ENCODE assay signal across 12 cellular contexts in genomic region chr16:47058295-47059086, GRCh38.
DNase-seq lines count a peak whose midpoint lies in the region; ATAC-seq and TF ChIP-seq lines count a peak whose summit lies in the region.
"Had no signal": no experiment of that assay in that cellular context is flagged by ENCODE, and none has a peak within 500 bp of the region (broad histone marks: within the 10 kb centered on the region; RNA-seq: fewer than 3 reads in every experiment).

No MANE protein-coding gene starts in this region.

- H3K27ac ChIP-seq in mammary epithelial cell (ENCODE audit: insufficient read depth, low read depth, low read length) = no peak overlapping the region

- H3K9me3 Mint-ChIP-seq in effector memory CD8-positive, alpha-beta T cell = no peaks in the 10 kb centered on the region

- H4K20me1 ChIP-seq in mammary epithelial cell (ENCODE audit: insufficient read depth, low read length) = no peaks in the 10 kb centered on the region

- no peak for ATAC-seq in effector memory CD8-positive, alpha-beta T cell (replicated peaks)
- no peak for ATAC-seq in GM19463 (IDR thresholded peaks at IDR 0.05; ENCODE audit: unreplicated experiment)
- ATAC-seq: activated CD8-positive, alpha-beta T cell treated with anti-CD3 and anti-CD28 coated beads for 36 hours; GM23338 had no signal

- H3K4me1 ChIP-seq in mammary epithelial cell (ENCODE audit: insufficient read depth, low read length) = peaks cover 5% of the 10 kb centered on the region

- intact Hi-C loops in mammary epithelial cell (cut with micrococcal nuclease) = no loop called here

- CTCF ChIA-PET in mammary epithelial cell (lab: Charles Lee; ENCODE audit: low non-redundant PET) = no interaction called here

- H3K36me3 ChIP-seq in mammary epithelial cell (ENCODE audit: insufficient read depth, low read length) = no peaks in the 10 kb centered on the region

- 96% methylated on average over 12 of the region's 14 CpGs for WGBS in mammary epithelial cell (ENCODE audit: low coverage, missing lambda C conversion rate)

- DNase-seq in COLO668 (lab: John Stamatoyannopoulos, UW; ENCODE audit: unreplicated experiment) (peak; percentile 32), EL (peak; percentile 20), mammary epithelial cell (no peak), lung microvascular endothelial cell (ENCODE audit: low read depth in 2 of 2) (peak; percentile 12 to 85)
- no peak for DNase-seq in effector memory CD8-positive, alpha-beta T cell
- DNase-seq in stimulated activated CD4-positive, alpha-beta T cell treated with anti-CD3 and anti-CD28 coated beads, Interleukin-1b, Interleukin-23, amount 100 ng/mL, for 48 hours = no peak
- DNase-seq: activated CD8-positive, alpha-beta T cell treated with anti-CD3 and anti-CD28 coated beads for 36 hours; GF-D8; NCI-H526 treated with DMSO at 0.1 percent for 48 hours; stimulated activated CD4-positive, alpha-beta T cell treated with anti-CD3 and anti-CD28 coated beads, Interleukin-4, amount 100 ng/mL, for 24 hours had no signal

- H3K27me3 Mint-ChIP-seq in effector memory CD8-positive, alpha-beta T cell = no peaks in the 10 kb centered on the region

- TF ChIP-seq CTCF in mammary epithelial cell (conservative IDR thresholded peaks at IDR 0.05 in 1 of 2, IDR thresholded peaks at IDR 0.05 in 1 of 2; ENCODE audit: extremely low read depth in 1 of 2, insufficient read depth in 1 of 2, low read depth in 1 of 2, low read length in 2 of 2) = no peak

- H2AFZ ChIP-seq in mammary epithelial cell (ENCODE audit: low read depth, low read length) = peak overlapping the region; percentile 34
- H2AFZ ChIP-seq: GM23338 had no signal

- H3K79me2 ChIP-seq in mammary epithelial cell (ENCODE audit: insufficient read depth, low read length) = no peaks in the 10 kb centered on the region

- no TSS peak for BruUV-seq in mammary epithelial cell (replicated peaks; lab: Mats Ljungman, UMichigan)

- H3K9me3 ChIP-seq in mammary epithelial cell (replicated peaks; ENCODE audit: insufficient read depth, low read length) = no peaks in the 10 kb centered on the region

- H3K9ac ChIP-seq in mammary epithelial cell (ENCODE audit: insufficient read depth, low read length) = no peak overlapping the region

- H3K27ac Mint-ChIP-seq in effector memory CD8-positive, alpha-beta T cell = no peak overlapping the region
- H3K27ac Mint-ChIP-seq: activated CD8-positive, alpha-beta T cell treated with anti-CD3 and anti-CD28 coated beads for 36 hours; GM23338 had no signal

- H3K4me3 Mint-ChIP-seq in effector memory CD8-positive, alpha-beta T cell = no peak overlapping the region
- H3K4me3 Mint-ChIP-seq: activated CD8-positive, alpha-beta T cell treated with anti-CD3 and anti-CD28 coated beads for 36 hours; GM23338 had no signal

- H3K4me2 ChIP-seq in mammary epithelial cell (ENCODE audit: insufficient read depth, low read depth, low read length) = no peak overlapping the region
- H3K4me2 ChIP-seq: GM23338 had no signal

- dilution Hi-C loops in mammary epithelial cell (cut with HindIII; ENCODE audit: low sequenced_read_pairs) = no loop called here

- no peaks in the 10 kb centered on the region for H3K4me1 Mint-ChIP-seq in effector memory CD8-positive, alpha-beta T cell (ENCODE audit: low read depth in 2 of 2)
- H3K4me1 Mint-ChIP-seq: GM23338 had no signal

- no peak overlapping the region for H3K4me3 ChIP-seq in mammary epithelial cell (replicated peaks in 1 of 3; ENCODE audit: insufficient read depth in 1 of 3, low read depth in 2 of 3, low read length in 3 of 3)
- H3K4me3 ChIP-seq: GM23338 had no signal

- no peaks in the 10 kb centered on the region for H3K27me3 ChIP-seq in mammary epithelial cell (ENCODE audit: insufficient read depth, low read length)

- H3K36me3 Mint-ChIP-seq in effector memory CD8-positive, alpha-beta T cell (ENCODE audit: insufficient read depth) = no peaks in the 10 kb centered on the region

- in situ Hi-C loops in mammary epithelial cell (cut with MboI; ENCODE audit: low sequenced_read_pairs in 2 of 2) = no loop called here

Comparison
In these comparisons a context has a peak if more than half of its experiments do, and no peak if none do; other contexts are left out.
1. DNase-seq: peak in COLO668 (single experiment), EL (single experiment) and lung microvascular endothelial cell (2 of 2); none in mammary epithelial cell (single experiment), effector memory CD8-positive, alpha-beta T cell (0 of 3) and stimulated activated CD4-positive, alpha-beta T cell treated with anti-CD3 and anti-CD28 coated beads, Interleukin-1b, Interleukin-23, amount 100 ng/mL, for 48 hours (single experiment).